In the genomic region with DNA sequence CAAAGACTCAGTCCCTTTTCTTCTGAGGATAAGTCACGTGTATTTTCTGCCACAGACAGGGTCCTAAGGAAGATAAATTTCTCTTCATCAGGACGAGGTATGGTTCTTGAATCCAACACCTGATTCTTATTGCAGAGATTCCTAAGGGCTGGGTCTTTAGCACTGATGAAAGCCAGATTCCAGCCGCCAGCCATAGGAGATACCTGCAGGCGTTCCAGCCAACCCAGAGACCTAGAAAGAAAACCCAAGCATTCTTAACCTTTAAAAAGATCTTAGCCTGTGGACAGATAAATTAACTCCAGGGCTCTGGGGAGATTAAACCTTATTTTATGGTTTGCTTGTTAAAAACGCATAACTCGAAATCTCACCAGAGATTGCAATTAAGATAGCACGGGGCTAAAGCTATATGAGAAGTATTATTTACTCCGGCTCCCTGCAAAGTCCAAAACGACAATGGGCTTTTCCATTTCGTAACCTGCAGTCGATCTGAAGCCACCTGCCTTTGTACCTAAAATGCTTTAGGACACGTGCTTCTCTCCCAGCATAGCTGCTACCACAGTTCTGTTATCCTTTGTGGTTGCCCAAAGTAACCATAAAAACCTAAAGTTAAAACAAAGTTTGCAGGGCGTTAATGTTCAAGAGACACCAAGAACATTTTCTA, we compare ENCODE assay signal across 32 cellular contexts.
"Had no signal": no experiment of that assay in that cellular context is flagged by ENCODE, and none has a peak within 500 bp of the region (broad histone marks: within the 10 kb centered on the region; RNA-seq: fewer than 3 reads in every experiment).

No MANE protein-coding gene starts in this region.

- H3K4me1 Mint-ChIP-seq: activated B cell treated with CpG ODN at 0.5 μM for 24 hours; activated CD8-positive, alpha-beta memory T cell treated with anti-CD3 and anti-CD28 coated beads, Interleukin-2, amount 10 ng/mL, durations not matched to agents 7 days and 5 days; activated naive CD8-positive, alpha-beta T cell treated with anti-CD3 and anti-CD28 coated beads, Interleukin-2, amount 50 U/mL, for 24 hours; central memory CD8-positive, alpha-beta T cell; T-cell had no signal

- H3K9me3 Mint-ChIP-seq: activated B cell treated with CpG ODN at 0.5 μM for 24 hours; activated CD4-positive, alpha-beta T cell treated with anti-CD3 and anti-CD28 coated beads, Interleukin-2, amount 10 ng/mL, durations not matched to agents 24 days and 14 days; activated naive CD4-positive, alpha-beta T cell treated with anti-CD3 and anti-CD28 coated beads, Interleukin-2, amount 50 U/mL, for 72 hours; activated naive CD8-positive, alpha-beta T cell treated with anti-CD3 and anti-CD28 coated beads, Interleukin-2, amount 50 U/mL, for 24 hours; activated T-cell treated with anti-CD3 and anti-CD28 coated beads, Interleukin-2, amount 50 U/mL, for 24 hours; activated T-helper 1 cell treated with anti-CD3 and anti-CD28 coated beads, Interleukin-12 subunit alpha, Interleukin-12 subunit beta, Interleukin-2, Interleukin-4 antibody, amounts not matched to agents 30 ng/mL and 10 ng/mL and 1 ng/mL, durations not matched to agents 14 hours and 24 hours and 36 hours; central memory CD8-positive, alpha-beta T cell; T-cell had no signal

- H3K27ac Mint-ChIP-seq: activated B cell treated with CpG ODN at 0.5 μM for 24 hours; activated CD4-positive, alpha-beta T cell treated with anti-CD3 and anti-CD28 coated beads, Interleukin-2, amount 10 ng/mL, durations not matched to agents 24 days and 14 days; activated CD8-positive, alpha-beta memory T cell treated with anti-CD3 and anti-CD28 coated beads, Interleukin-2, amount 10 ng/mL, durations not matched to agents 7 days and 5 days; activated naive CD4-positive, alpha-beta T cell treated with anti-CD3 and anti-CD28 coated beads, Interleukin-2, amount 50 U/mL, for 72 hours; activated naive CD8-positive, alpha-beta T cell treated with anti-CD3 and anti-CD28 coated beads, Interleukin-2, amount 50 U/mL, for 24 hours; activated T-cell treated with anti-CD3 and anti-CD28 coated beads, Interleukin-2, amount 50 U/mL, for 24 hours; activated T-helper 1 cell treated with anti-CD3 and anti-CD28 coated beads, Interleukin-12 subunit alpha, Interleukin-12 subunit beta, Interleukin-2, Interleukin-4 antibody, amounts not matched to agents 30 ng/mL and 10 ng/mL and 1 ng/mL, durations not matched to agents 14 hours and 24 hours and 36 hours; brain; T-cell had no signal

- H3K36me3 Mint-ChIP-seq: activated CD8-positive, alpha-beta memory T cell treated with anti-CD3 and anti-CD28 coated beads, Interleukin-2, amount 10 ng/mL, durations not matched to agents 7 days and 5 days; activated naive CD4-positive, alpha-beta T cell treated with anti-CD3 and anti-CD28 coated beads, Interleukin-2, amount 50 U/mL, for 72 hours; brain; T-cell had no signal

- H3K4me3 ChIP-seq: SK-N-MC had no signal

- H3K4me3 Mint-ChIP-seq: activated B cell treated with CpG ODN at 0.5 μM for 24 hours; activated CD4-positive, alpha-beta T cell treated with anti-CD3 and anti-CD28 coated beads, Interleukin-2, amount 10 ng/mL, durations not matched to agents 24 days and 14 days; activated CD8-positive, alpha-beta memory T cell treated with anti-CD3 and anti-CD28 coated beads, Interleukin-2, amount 10 ng/mL, durations not matched to agents 7 days and 5 days; activated naive CD8-positive, alpha-beta T cell treated with anti-CD3 and anti-CD28 coated beads, Interleukin-2, amount 50 U/mL, for 24 hours; activated T-cell treated with anti-CD3 and anti-CD28 coated beads, Interleukin-2, amount 50 U/mL, for 24 hours; activated T-helper 1 cell treated with anti-CD3 and anti-CD28 coated beads, Interleukin-12 subunit alpha, Interleukin-12 subunit beta, Interleukin-2, Interleukin-4 antibody, amounts not matched to agents 30 ng/mL and 10 ng/mL and 1 ng/mL, durations not matched to agents 14 hours and 24 hours and 36 hours; brain; central memory CD8-positive, alpha-beta T cell; T-cell had no signal

- H3K27me3 Mint-ChIP-seq: activated CD4-positive, alpha-beta T cell treated with anti-CD3 and anti-CD28 coated beads, Interleukin-2, amount 10 ng/mL, durations not matched to agents 24 days and 14 days; activated CD8-positive, alpha-beta memory T cell treated with anti-CD3 and anti-CD28 coated beads, Interleukin-2, amount 10 ng/mL, durations not matched to agents 7 days and 5 days; activated naive CD8-positive, alpha-beta T cell treated with anti-CD3 and anti-CD28 coated beads, Interleukin-2, amount 50 U/mL, for 24 hours; activated T-cell treated with anti-CD3 and anti-CD28 coated beads, Interleukin-2, amount 50 U/mL, for 24 hours had no signal

- H3K27ac ChIP-seq: SK-N-MC had no signal

- ATAC-seq: activated CD8-positive, alpha-beta memory T cell treated with anti-CD3 and anti-CD28 coated beads, Interleukin-2, amount 10 ng/mL, durations not matched to agents 7 days and 5 days; activated naive CD4-positive, alpha-beta T cell treated with anti-CD3 and anti-CD28 coated beads, Interleukin-2, amount 50 U/mL, for 72 hours; activated naive CD8-positive, alpha-beta T cell treated with anti-CD3 and anti-CD28 coated beads, Interleukin-2, amount 50 U/mL, for 24 hours; Panc1; Right ventricle myocardium inferior; T-cell had no signal

- DNase-seq: activated B cell treated with CpG ODN at 0.5 μM for 24 hours; activated CD4-positive, alpha-beta T cell treated with anti-CD3 and anti-CD28 coated beads for 1 hour; activated CD4-positive, alpha-beta T cell treated with anti-CD3 and anti-CD28 coated beads, Interleukin-2, amount 10 ng/mL, durations not matched to agents 24 days and 14 days; activated CD4-positive, alpha-beta T cell treated with anti-CD3 and anti-CD28 coated beads, Interleukin-2, amount 50 U/mL, for 48 hours; activated CD8-positive, alpha-beta memory T cell treated with anti-CD3 and anti-CD28 coated beads, Interleukin-2, amount 10 ng/mL, durations not matched to agents 7 days and 5 days; activated effector memory CD4-positive, alpha-beta T cell treated with anti-CD3 and anti-CD28 coated beads, Interleukin-2, amount 50 U/mL, for 16 hours; activated naive CD4-positive, alpha-beta T cell treated with Interleukin-2 at 50 U/mL for 16 hours; activated naive CD8-positive, alpha-beta T cell treated with anti-CD3 and anti-CD28 coated beads, Interleukin-2, amount 50 U/mL, for 24 hours; activated T-cell treated with anti-CD3 and anti-CD28 coated beads, Interleukin-2, amount 50 U/mL, for 24 hours; amniotic stem cell; KG1; NCI-H1048; NCI-H146; NCI-H187 treated with DMSO at 0.1 percent for 48 hours; NCI-H2081 treated with DMSO at 0.1 percent for 48 hours; NCI-H345; NCI-H510A; NCI-H526 treated with DMSO at 0.1 percent for 48 hours; NCI-H82; NK-92 treated with Interleukin-12 subunit alpha and Interleukin-12 subunit beta, amount 100 ng/mL, for 24 hours; OCI-M1; RPMI8226; T-cell; T-helper 2 cell; T1000 had no signal
